Comparison of ENCODE assay signal across 1 cellular context in the genomic region with DNA sequence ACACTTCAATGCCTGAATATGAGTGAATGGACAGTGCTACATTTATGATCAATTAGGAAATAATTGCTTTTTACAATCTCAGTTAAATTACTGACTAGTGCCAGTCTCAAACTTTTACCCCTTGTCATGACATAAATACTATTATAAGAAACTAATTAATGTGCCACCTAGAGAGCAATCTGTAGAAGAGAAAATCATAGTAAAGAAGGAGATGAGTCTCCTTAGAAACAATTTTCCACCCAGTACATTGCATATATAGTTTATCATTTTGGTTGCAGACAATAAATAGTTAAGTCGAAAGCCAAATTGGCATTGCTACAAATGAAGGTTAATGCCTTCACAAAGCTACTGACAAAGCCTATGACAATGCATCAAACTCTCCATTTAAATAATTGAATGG.
TF ChIP-seq lines count a peak whose summit lies in the region.

No MANE protein-coding gene starts in this region.

TF ChIP-seq in SK-N-SH, 30 proteins besides CTCF, POLR2A, EP300 and RAD21 (continued from another document):
- TF ChIP-seq REST (IDR thresholded peaks at IDR 0.05; ENCODE audit: low read depth, low read length): no peak
- TF ChIP-seq TEAD4 (IDR thresholded peaks at IDR 0.05; ENCODE audit: borderline replicate concordance, insufficient read depth): no peak
- TF ChIP-seq RXRA (IDR thresholded peaks at IDR 0.05; ENCODE audit: borderline replicate concordance, low read depth): no peak
- no peak for TF ChIP-seq GABPA (IDR thresholded peaks at IDR 0.05; ENCODE audit: low read depth)
- no peak for TF ChIP-seq TCF12 (IDR thresholded peaks at IDR 0.05)
- TF ChIP-seq USF1 (IDR thresholded peaks at IDR 0.05; ENCODE audit: borderline replicate concordance, low read depth): no peak
- TF ChIP-seq, protein P1, sequence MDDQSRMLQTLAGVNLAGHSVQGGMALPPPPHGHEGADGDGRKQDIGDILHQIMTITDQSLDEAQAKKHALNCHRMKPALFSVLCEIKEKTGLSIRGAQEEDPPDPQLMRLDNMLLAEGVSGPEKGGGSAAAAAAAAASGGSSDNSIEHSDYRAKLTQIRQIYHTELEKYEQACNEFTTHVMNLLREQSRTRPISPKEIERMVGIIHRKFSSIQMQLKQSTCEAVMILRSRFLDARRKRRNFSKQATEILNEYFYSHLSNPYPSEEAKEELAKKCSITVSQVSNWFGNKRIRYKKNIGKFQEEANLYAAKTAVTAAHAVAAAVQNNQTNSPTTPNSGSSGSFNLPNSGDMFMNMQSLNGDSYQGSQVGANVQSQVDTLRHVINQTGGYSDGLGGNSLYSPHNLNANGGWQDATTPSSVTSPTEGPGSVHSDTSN (IDR thresholded peaks at IDR 0.05): no peak
